Comparison of ENCODE assay signal across 11 cellular contexts in genomic region chr7:130899638-130900401, GRCh38.
DNase-seq lines count a peak whose midpoint lies in the region; ATAC-seq and TF ChIP-seq lines count a peak whose summit lies in the region.
"Had no signal": no experiment of that assay in that cellular context is flagged by ENCODE, and none has a peak within 500 bp of the region (broad histone marks: within the 10 kb centered on the region; RNA-seq: fewer than 3 reads in every experiment).

No MANE protein-coding gene starts in this region.

- H3K4me1 Mint-ChIP-seq in activated T-cell treated with anti-CD3 and anti-CD28 coated beads, Interleukin-2, amount 50 U/mL, for 24 hours (ENCODE audit: low read depth), result peaks cover 100% of the 10 kb centered on the region
- H3K4me1 Mint-ChIP-seq in activated CD8-positive, alpha-beta memory T cell treated with anti-CD3 and anti-CD28 coated beads, Interleukin-2, amount 10 ng/mL, durations not matched to agents 7 days and 5 days, result peaks cover 84% of the 10 kb centered on the region

- H3K27ac ChIP-seq in tibial nerve (peak overlapping the region; percentile 49 to 99 (median 88)), foreskin keratinocyte (no peak overlapping the region)
- H3K27ac ChIP-seq: C4-2B had no signal

- no peak overlapping the region for H3K4me3 ChIP-seq in tibial nerve

- H3K36me3 ChIP-seq in tibial nerve, result peaks cover 0 to 39% (median 0%) of the 10 kb centered on the region in 3 donors

- H3K4me1 ChIP-seq in tibial nerve (peaks cover 0 to 100% (median 78%) of the 10 kb centered on the region in 4 donors), foreskin keratinocyte (peaks cover 63% of the 10 kb centered on the region)

- DNase-seq in activated T-cell treated with anti-CD3 and anti-CD28 coated beads, Interleukin-2, amount 50 U/mL, for 24 hours, result no peak
- no peak for DNase-seq in activated T-cell treated with anti-CD3 and anti-CD28 coated beads for 4 hours
- no peak for DNase-seq in activated CD8-positive, alpha-beta memory T cell treated with anti-CD3 and anti-CD28 coated beads, Interleukin-2, amount 10 ng/mL, durations not matched to agents 7 days and 5 days
- DNase-seq in kidney tubule cell (ENCODE audit: low spot score), result peak; percentile 63
- DNase-seq in tibial nerve (ENCODE audit: low spot score in 2 of 2), result no peak
- DNase-seq in foreskin keratinocyte, result no peak
- DNase-seq in H4 (ENCODE audit: low spot score), result no peak
- DNase-seq: central memory CD4-positive, alpha-beta T cell; mesendoderm had no signal

- H3K27me3 ChIP-seq in tibial nerve, result no peaks in the 10 kb centered on the region
- no peaks in the 10 kb centered on the region for H3K27me3 ChIP-seq in foreskin keratinocyte

- H3K4me3 Mint-ChIP-seq in activated T-cell treated with anti-CD3 and anti-CD28 coated beads, Interleukin-2, amount 50 U/mL, for 24 hours, result peak overlapping the region; percentile 21
- no peak overlapping the region for H3K4me3 Mint-ChIP-seq in activated CD8-positive, alpha-beta memory T cell treated with anti-CD3 and anti-CD28 coated beads, Interleukin-2, amount 10 ng/mL, durations not matched to agents 7 days and 5 days

- H3K9me3 Mint-ChIP-seq in activated T-cell treated with anti-CD3 and anti-CD28 coated beads, Interleukin-2, amount 50 U/mL, for 24 hours, result no peaks in the 10 kb centered on the region
- H3K9me3 Mint-ChIP-seq in activated CD8-positive, alpha-beta memory T cell treated with anti-CD3 and anti-CD28 coated beads, Interleukin-2, amount 10 ng/mL, durations not matched to agents 7 days and 5 days (ENCODE audit: low read depth), result no peaks in the 10 kb centered on the region

- no peak for TF ChIP-seq POLR2A in tibial nerve (IDR thresholded peaks at IDR 0.05)

- TF ChIP-seq CTCF in tibial nerve (IDR thresholded peaks at IDR 0.05), result no peak
- TF ChIP-seq CTCF in foreskin keratinocyte (conservative IDR thresholded peaks at IDR 0.05), result no peak

- ATAC-seq in activated CD8-positive, alpha-beta memory T cell treated with anti-CD3 and anti-CD28 coated beads, Interleukin-2, amount 10 ng/mL, durations not matched to agents 7 days and 5 days, result no peak
- ATAC-seq in HG03097 (IDR thresholded peaks at IDR 0.05; ENCODE audit: low FRiP score, unreplicated experiment) (no peak), foreskin keratinocyte (no peak)

- H3K27ac Mint-ChIP-seq in activated T-cell treated with anti-CD3 and anti-CD28 coated beads, Interleukin-2, amount 50 U/mL, for 24 hours, result peak overlapping the region; percentile 94
- peak overlapping the region; percentile 76 for H3K27ac Mint-ChIP-seq in activated CD8-positive, alpha-beta memory T cell treated with anti-CD3 and anti-CD28 coated beads, Interleukin-2, amount 10 ng/mL, durations not matched to agents 7 days and 5 days

- peaks cover 100% of the 10 kb centered on the region for H3K36me3 Mint-ChIP-seq in activated T-cell treated with anti-CD3 and anti-CD28 coated beads, Interleukin-2, amount 50 U/mL, for 24 hours (ENCODE audit: low read depth)
- H3K36me3 Mint-ChIP-seq in activated CD8-positive, alpha-beta memory T cell treated with anti-CD3 and anti-CD28 coated beads, Interleukin-2, amount 10 ng/mL, durations not matched to agents 7 days and 5 days, result peaks cover 65% of the 10 kb centered on the region

- no peaks in the 10 kb centered on the region for H3K27me3 Mint-ChIP-seq in activated T-cell treated with anti-CD3 and anti-CD28 coated beads, Interleukin-2, amount 50 U/mL, for 24 hours
- no peaks in the 10 kb centered on the region for H3K27me3 Mint-ChIP-seq in activated CD8-positive, alpha-beta memory T cell treated with anti-CD3 and anti-CD28 coated beads, Interleukin-2, amount 10 ng/mL, durations not matched to agents 7 days and 5 days

- 82 to 85% methylated on average over 15 of the region's 15 CpGs for WGBS in tibial nerve, 2 donors

- CTCF ChIA-PET in activated CD8-positive, alpha-beta memory T cell treated with anti-CD3 and anti-CD28 coated beads, Interleukin-2, amount 10 ng/mL, durations not matched to agents 7 days and 5 days (lab: Charles Lee), result interaction anchor here (0.7 to 4.9 kb wide), 8 partner anchors 9 to 140 kb away, joined by 3 to 53 read pairs (median 4); no protein-coding TSS in a partner anchor

- no peaks in the 10 kb centered on the region for H3K9me3 ChIP-seq in tibial nerve

- TF ChIP-seq EP300 in tibial nerve (IDR thresholded peaks at IDR 0.05), result no peak
